8 cellular contexts compared by ENCODE assay signal in the genomic region with DNA sequence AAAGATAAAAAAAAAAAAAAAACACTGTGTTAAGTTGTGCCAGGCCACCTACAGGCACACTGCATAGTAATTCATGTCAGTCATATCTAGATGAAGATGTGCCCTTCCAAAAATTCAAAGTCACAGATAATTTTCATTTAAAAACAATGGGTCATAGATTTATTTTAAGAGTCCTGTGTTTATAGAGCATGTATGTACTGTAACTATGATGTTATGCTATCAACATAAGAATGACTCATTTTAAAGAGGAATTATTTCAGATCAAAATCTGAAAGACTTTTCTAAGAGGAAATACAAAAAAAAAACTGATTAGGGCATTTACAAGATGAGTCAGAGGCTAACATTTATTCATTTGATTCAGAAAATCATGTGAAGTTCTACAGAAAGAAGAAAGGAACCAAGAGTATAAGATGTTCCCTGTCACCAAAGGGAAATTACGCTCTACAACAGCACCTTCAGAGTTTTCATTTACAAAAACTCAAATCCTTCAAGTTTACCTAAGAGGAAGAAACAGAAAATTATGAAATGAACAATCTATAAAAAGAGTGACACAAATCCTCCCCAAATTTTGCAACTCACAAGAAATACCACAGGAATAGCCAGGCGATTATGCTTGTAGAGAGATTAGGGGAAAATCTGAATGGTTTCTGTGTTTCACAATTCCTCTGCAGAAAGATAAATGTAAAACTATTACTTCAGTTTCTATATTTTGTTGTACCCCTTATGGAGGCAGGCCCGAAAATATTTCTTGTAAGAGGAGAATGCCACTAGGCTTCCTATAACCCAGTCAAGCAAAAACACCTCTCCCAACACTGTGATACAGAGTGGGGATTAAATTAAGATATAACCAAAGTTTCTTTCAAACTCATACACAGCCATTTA. TPM values are rescaled to one million over a fixed set of nuclear protein-coding genes. Genes with fewer than 3 reads are reported as not detected.
DNase-seq lines count a peak whose midpoint lies in the region; ATAC-seq and TF ChIP-seq lines count a peak whose summit lies in the region.

No MANE protein-coding gene starts in this region.

- no peak for TF ChIP-seq CTCF in brain (conservative IDR thresholded peaks at IDR 0.05)
- no peak for TF ChIP-seq CTCF in colonic mucosa (IDR thresholded peaks at IDR 0.05)

- H3K9me3 ChIP-seq in MG63 = no peaks in the 10 kb centered on the region
- no peaks in the 10 kb centered on the region for H3K9me3 ChIP-seq in colonic mucosa

- intact Hi-C loops in colonic mucosa (cut with DNase I) = no loop called here

- H3K27me3 ChIP-seq in MG63 (no peaks in the 10 kb centered on the region), colonic mucosa (no peaks in the 10 kb centered on the region)

- no peaks in the 10 kb centered on the region for H3K27me3 Mint-ChIP-seq in brain

- DNase-seq in MG63 (peak; percentile 18), medulla oblongata (ENCODE audit: extremely low spot score) (peak; percentile 26), colonic mucosa (no peak), NCI-H1105 (lab: John Stamatoyannopoulos, UW) (no peak)

- H3K4me1 Mint-ChIP-seq in brain = peaks cover 12% of the 10 kb centered on the region

- H3K9ac ChIP-seq in colonic mucosa (ENCODE audit: low read depth in 2 of 2, low read length in 2 of 2) = no peak overlapping the region

- peaks cover 8% of the 10 kb centered on the region for H3K4me1 ChIP-seq in colonic mucosa

- peak overlapping the region in 1 of 5 experiments; percentile 24 for H3K4me3 Mint-ChIP-seq in brain

- H3K4me3 ChIP-seq in MG63 (no peak overlapping the region), colonic mucosa (no peak overlapping the region)

- no peak overlapping the region for H3K27ac ChIP-seq in colonic mucosa

- peak overlapping the region in 3 of 5 experiments; percentile 62 to 90 (median 87) for H3K27ac Mint-ChIP-seq in brain

- H3K9me3 Mint-ChIP-seq in brain = no peaks in the 10 kb centered on the region

- peaks cover 6% of the 10 kb centered on the region for H3K36me3 Mint-ChIP-seq in brain

- ATAC-seq in GM18502 (IDR thresholded peaks at IDR 0.05; ENCODE audit: poor library complexity, unreplicated experiment) = peak; percentile 43
- no peak for ATAC-seq in GM18909 (IDR thresholded peaks at IDR 0.05; ENCODE audit: poor library complexity, unreplicated experiment)
- ATAC-seq in HG03442 (IDR thresholded peaks at IDR 0.05; ENCODE audit: unreplicated experiment) = no peak

- no peaks in the 10 kb centered on the region; the same call in 1 of the 2 replicates for H3K36me3 ChIP-seq in MG63
- H3K36me3 ChIP-seq in colonic mucosa = no peaks in the 10 kb centered on the region

RNA-seq across cellular contexts. Expression of a gene that starts 13.8 kb away (rescaled TPM):
- total RNA-seq in MG63 (2014; rRNA removed; shearing (Covaris generic); ENCODE audit: low replicate concordance) = 9.8 and 22.3 TPM in 2 replicates
- polyA plus RNA-seq in brain (ENCODE audit: insufficient read depth, low read depth, low replicate concordance) = 50.6 TPM
- total RNA-seq in colonic mucosa = 10 to 100 TPM; 28.8 to 39.6 TPM

Comparison
In these comparisons a context has a peak if more than half of its experiments do, and no peak if none do; other contexts are left out.
1. DNase-seq: peak in MG63 (single experiment) and medulla oblongata (single experiment); none in colonic mucosa (single experiment) and NCI-H1105 (single experiment).